Comparison of ENCODE assay signal across 8 cellular contexts in the genomic region with DNA sequence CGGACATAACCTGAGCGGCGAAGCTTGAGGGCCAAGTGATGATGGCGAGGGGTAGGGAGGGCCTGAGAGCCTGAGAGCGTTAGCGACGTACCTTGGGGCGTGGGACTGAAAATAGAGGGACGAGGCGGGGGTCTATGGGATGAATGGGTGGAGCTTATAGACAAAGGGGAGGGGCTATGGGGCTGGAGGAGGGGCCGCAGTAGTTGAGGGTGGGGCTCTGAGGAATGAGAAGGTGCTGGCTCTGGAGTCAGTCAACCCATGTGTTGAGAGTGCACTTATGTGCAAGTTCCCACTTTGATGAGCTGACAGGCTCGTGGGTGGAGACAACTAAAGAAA. TPM values are rescaled to one million over a fixed set of nuclear protein-coding genes. Genes with fewer than 3 reads are reported as not detected.
DNase-seq lines count a peak whose midpoint lies in the region; ATAC-seq, FAIRE-seq and TF ChIP-seq lines count a peak whose summit lies in the region.

No MANE protein-coding gene starts in this region.

- TF ChIP-seq CTCF in AG09309 (IDR thresholded peaks at IDR 0.05; ENCODE audit: control insufficient read depth, insufficient read depth, low read depth, low read length, missing control alignments), result no peak
- no peak for TF ChIP-seq CTCF in brain microvascular endothelial cell (IDR thresholded peaks at IDR 0.05; ENCODE audit: low read depth, low read length, missing control alignments)
- no peak for TF ChIP-seq CTCF in kidney (IDR thresholded peaks at IDR 0.05; ENCODE audit: borderline replicate concordance, extremely low read depth, insufficient read depth)

- H3K4me3 ChIP-seq in AG09309 (ENCODE audit: control insufficient read depth, low read depth, low read length), result peak overlapping the region; percentile 92
- H3K4me3 ChIP-seq in brain microvascular endothelial cell (ENCODE audit: low read depth, low read length), result peak overlapping the region; percentile 72
- peak overlapping the region; percentile 62 to 76 for H3K4me3 ChIP-seq in kidney (ENCODE audit: low read length in 2 of 2)

- H3K36me3 ChIP-seq in brain microvascular endothelial cell (replicated peaks), result no peaks in the 10 kb centered on the region
- no peaks in the 10 kb centered on the region for H3K36me3 ChIP-seq in kidney (ENCODE audit: control insufficient read depth in 1 of 2, insufficient read depth in 2 of 2, low read length in 2 of 2)

- H3K9me3 ChIP-seq in kidney (ENCODE audit: control insufficient read depth in 1 of 2, low read length in 2 of 2), result no peaks in the 10 kb centered on the region

- H3K27ac ChIP-seq in brain microvascular endothelial cell (peak overlapping the region; percentile 70), kidney (ENCODE audit: low read depth in 2 of 2, low read length in 2 of 2) (peak overlapping the region; percentile 88)

- H3K4me1 ChIP-seq in kidney (ENCODE audit: control insufficient read depth in 1 of 2, insufficient read depth in 1 of 2, low read depth in 1 of 2, low read length in 2 of 2), result peaks cover 5 to 6% of the 10 kb centered on the region in 2 donors

- in situ Hi-C loops in brain microvascular endothelial cell (cut with HindIII; ENCODE audit: low pct_ligation_motif_present, low sequenced_read_pairs), result no loop called here

- no peak for DNase-seq in AG09309 (ENCODE audit: low read depth)
- peak; percentile 40 for DNase-seq in T follicular helper cell (ENCODE audit: low read depth)
- peak; percentile 12 for DNase-seq in brain microvascular endothelial cell
- DNase-seq in kidney, result no peak
- DNase-seq in stimulated activated CD4-positive, alpha-beta T cell treated with anti-CD3 and anti-CD28 coated beads, Interleukin-2, amount 100 ng/mL, for 24 hours, result peak; percentile 54 to 64
- no peak for DNase-seq in NCI-H128 (lab: John Stamatoyannopoulos, UW; ENCODE audit: unreplicated experiment)

- intact Hi-C loops in kidney (cut with DNase I), result no loop called here

- no peaks in the 10 kb centered on the region for H3K27me3 ChIP-seq in brain microvascular endothelial cell (replicated peaks)

- no peak for FAIRE-seq in kidney (lab: Jason Lieb, UNC)

- H3K9ac ChIP-seq in kidney (ENCODE audit: low read length in 2 of 2), result peak overlapping the region; percentile 22 to 65

- ATAC-seq in GM18867 (IDR thresholded peaks at IDR 0.05; ENCODE audit: unreplicated experiment), result peak; percentile 38
- ATAC-seq in HG03342 (IDR thresholded peaks at IDR 0.05; ENCODE audit: unreplicated experiment), result peak; percentile 33

RNA-seq across cellular contexts. Expression of gene TBC1D25, which starts 0.5 kb away (rescaled TPM):
- total RNA-seq in kidney, result 16.3 TPM
- polyA plus RNA-seq in kidney (ENCODE audit: insufficient read depth, low read depth, low replicate concordance), result 6.0 TPM

RNA-seq across cellular contexts. Expression of gene EBP, which starts 18.4 kb away (rescaled TPM):
- 33.8 TPM for total RNA-seq in kidney
- 164 TPM for polyA plus RNA-seq in kidney (ENCODE audit: insufficient read depth, low read depth, low replicate concordance)

RNA-seq across cellular contexts. Expression of gene PORCN, which starts 31.2 kb away (rescaled TPM):
- total RNA-seq in kidney, result 8.9 TPM
- polyA plus RNA-seq in kidney (ENCODE audit: insufficient read depth, low read depth, low replicate concordance), result 11.7 TPM

RNA-seq across cellular contexts. Expression of gene RBM3, which starts 34.3 kb away (rescaled TPM):
- total RNA-seq in kidney, result 265 TPM
- 86.9 TPM for polyA plus RNA-seq in kidney (ENCODE audit: insufficient read depth, low read depth, low replicate concordance)

RNA-seq across cellular contexts. Expression of gene WDR13, which starts 57.3 kb away (rescaled TPM):
- total RNA-seq in kidney, result 177 TPM
- polyA plus RNA-seq in kidney (ENCODE audit: insufficient read depth, low read depth, low replicate concordance), result 201 TPM

Comparison
In these comparisons a context has a peak if more than half of its experiments do, and no peak if none do; other contexts are left out.
1. DNase-seq: peak in T follicular helper cell (single experiment), brain microvascular endothelial cell (single experiment) and stimulated activated CD4-positive, alpha-beta T cell treated with anti-CD3 and anti-CD28 coated beads, Interleukin-2, amount 100 ng/mL, for 24 hours (2 of 2); none in AG09309 (single experiment), kidney (single experiment) and NCI-H128 (single experiment).
2. Peak in every context shown above with its lines, with median percentiles within 50 percentile points of each other: H3K4me3 ChIP-seq.